ENCODE assay signal across 12 cellular contexts in genomic region chr1:29196863-29197589, GRCh38. TPM values are rescaled to one million over a fixed set of nuclear protein-coding genes. Genes with fewer than 3 reads are reported as not detected.
DNase-seq lines count a peak whose midpoint lies in the region; ATAC-seq and TF ChIP-seq lines count a peak whose summit lies in the region.
"Had no signal": no experiment of that assay in that cellular context is flagged by ENCODE, and none has a peak within 500 bp of the region (broad histone marks: within the 10 kb centered on the region; RNA-seq: fewer than 3 reads in every experiment).

No MANE protein-coding gene starts in this region.

- WGBS in IMR-90 (ENCODE audit: extremely low coverage in 2 of 2, insufficient read length in 1 of 2), 2 experiments: no CpG with 5 or more reads among the region's 7 CpGs
- WGBS in mesodermal cell (ENCODE audit: insufficient coverage in 2 of 2), 2 experiments: 85 to 93% methylated on average over 3 to 5 of the region's 7 CpGs

- peaks cover 0 to 20% of the 10 kb centered on the region in 2 experiments; a peak in 2 of 4 replicates for H3K79me1 ChIP-seq in IMR-90 (ENCODE audit: low read depth in 1 of 2, low read length in 2 of 2)

- intact Hi-C loops in IMR-90 (cut with micrococcal nuclease): loop anchor here (1.0 to 10.0 kb wide), 4 partner anchors 14 to 552 kb away; partner anchors contain the start of genes RNU11 and TAF12

- peak overlapping the region; percentile 60; the same call in 1 of the 2 replicates for H2AK5ac ChIP-seq in IMR-90 (ENCODE audit: low read depth, low read length)

- no peaks in the 10 kb centered on the region for H3K27me3 ChIP-seq in IMR-90 (ENCODE audit: control insufficient read depth, insufficient read depth, low read length)
- H3K27me3 ChIP-seq in brain microvascular endothelial cell (replicated peaks): no peaks in the 10 kb centered on the region
- H3K27me3 ChIP-seq: BLaER1 treated with 17β-estradiol and CSF1 and Interleukin-3, amounts not matched to agents 10 nM and 100 nM; hepatocyte; ovary had no signal

- no peak overlapping the region for H3K56ac ChIP-seq in IMR-90 (ENCODE audit: extremely low read depth, insufficient read depth, low read length)

- BruUV-seq in IMR-90 (replicated peaks; lab: Mats Ljungman, UMichigan): no TSS peak

- H4K91ac ChIP-seq in IMR-90 (ENCODE audit: insufficient read depth, low read depth, low read length): peak overlapping the region; percentile 40; the same call in 1 of the 2 replicates

- H3K36me3 ChIP-seq in IMR-90 (ENCODE audit: control insufficient read depth, insufficient read depth, low read length) (peaks cover 22% of the 10 kb centered on the region), brain microvascular endothelial cell (replicated peaks) (peaks cover 10% of the 10 kb centered on the region), mesodermal cell (ENCODE audit: control insufficient read depth, insufficient read depth, low read length) (peaks cover 62% of the 10 kb centered on the region)
- H3K36me3 ChIP-seq: ovary had no signal

- POLR2A ChIA-PET in IMR-90 (lab: Charles Lee; ENCODE audit: unreplicated experiment): interaction anchor here (1.4 kb wide), 1 partner anchor 16 kb away, joined by 7 read pairs; the partner anchor contains the start of gene SRSF4

- H3K14ac ChIP-seq in IMR-90 (replicated peaks; ENCODE audit: low read depth, low read length): peak overlapping the region; percentile 38

- no peak for TF ChIP-seq RAD21 in IMR-90 (IDR thresholded peaks at IDR 0.05; ENCODE audit: low read length)

- peak overlapping the region; percentile 41 for H2AFZ ChIP-seq in IMR-90 (replicated peaks; ENCODE audit: low read length, poor library complexity)
- H2AFZ ChIP-seq: hepatocyte had no signal

- H3K27ac ChIP-seq in IMR-90 (ENCODE audit: insufficient read depth, low read length): peak overlapping the region; percentile 42
- peak overlapping the region; percentile 49 for H3K27ac ChIP-seq in brain microvascular endothelial cell
- peak overlapping the region; percentile 87 for H3K27ac ChIP-seq in mesodermal cell (ENCODE audit: low read depth, low read length, severe bottlenecking)
- H3K27ac ChIP-seq: BLaER1 treated with 17β-estradiol and CSF1 and Interleukin-3, amounts not matched to agents 10 nM and 100 nM; hepatocyte; ovary had no signal

- dilution Hi-C loops in IMR-90 (cut with HindIII; ENCODE audit: low sequenced_read_pairs, unreplicated experiment): no loop called here

- H2BK15ac ChIP-seq in IMR-90 (ENCODE audit: low read depth, low read length): peak overlapping the region; percentile 9; the same call in 1 of the 3 replicates

- no peak for TF ChIP-seq CTCF in AG09309 (IDR thresholded peaks at IDR 0.05; ENCODE audit: control insufficient read depth, insufficient read depth, low read depth, low read length, missing control alignments)
- TF ChIP-seq CTCF in IMR-90 (conservative IDR thresholded peaks at IDR 0.05; ENCODE audit: low read depth, low read length): no peak
- no peak for TF ChIP-seq CTCF in brain microvascular endothelial cell (IDR thresholded peaks at IDR 0.05; ENCODE audit: low read depth, low read length, missing control alignments)

- H3K9me1 ChIP-seq in IMR-90 (ENCODE audit: insufficient read depth, low read length): peaks cover 28% of the 10 kb centered on the region

- DNase-seq in AG09309 (ENCODE audit: low read depth) (peak; percentile 83), IMR-90 (peak; percentile 98), brain microvascular endothelial cell (peak; percentile 89), activated gamma-delta T cell treated with Interleukin-2 at 50 U/mL for 16 hours (no peak), NCI-H1694 treated with DMSO at 0.1 percent for 48 hours (lab: John Stamatoyannopoulos, UW) (no peak), NCI-H524 (lab: John Stamatoyannopoulos, UW) (no peak), NCI-H146 (lab: John Stamatoyannopoulos, UW) (no peak)
- DNase-seq: NCI-H446 had no signal

- TF ChIP-seq POLR2A in IMR-90 (IDR thresholded peaks at IDR 0.05; ENCODE audit: low read depth, low read length): no peak

- H2BK120ac ChIP-seq in IMR-90 (ENCODE audit: low read depth, low read length): peak overlapping the region; percentile 84

- H4K20me1 ChIP-seq in IMR-90 (ENCODE audit: insufficient read depth, low read length): peaks cover 6% of the 10 kb centered on the region
- H4K20me1 ChIP-seq: BLaER1 treated with 17β-estradiol and CSF1 and Interleukin-3, amounts not matched to agents 10 nM and 100 nM had no signal

- H2AK9ac ChIP-seq in IMR-90 (replicated peaks; ENCODE audit: low read depth, low read length, poor library complexity): peak overlapping the region; percentile 32

- H3K4me1 ChIP-seq in IMR-90 (ENCODE audit: control insufficient read depth, insufficient read depth, low read length) (peaks cover 21% of the 10 kb centered on the region), mesodermal cell (ENCODE audit: control insufficient read depth, insufficient read depth, low read length, poor library complexity, severe bottlenecking) (peaks cover 30% of the 10 kb centered on the region)

- peak overlapping the region in 1 of 2 experiments; percentile 47; a peak in 1 of 4 replicates for H4K8ac ChIP-seq in IMR-90 (ENCODE audit: low read depth in 2 of 2, low read length in 2 of 2)

- CTCF ChIA-PET in IMR-90 (lab: Yijun Ruan, JAX): interaction anchor here (0.5 to 3.4 kb wide), 11 partner anchors 12 to 315 kb away, joined by 3 to 19 read pairs (median 4); partner anchors contain the start of gene SRSF4

- in situ Hi-C loops in IMR-90 (cut with MboI; ENCODE audit: low sequenced_read_pairs): loop anchor here (5.0 kb wide), 2 partner anchors 160 to 315 kb away; no protein-coding TSS in a partner anchor
- in situ Hi-C loops in brain microvascular endothelial cell (cut with HindIII; ENCODE audit: low pct_ligation_motif_present, low sequenced_read_pairs): no loop called here

- no peak overlapping the region for H4K5ac ChIP-seq in IMR-90 (ENCODE audit: low read depth, low read length)

- ATAC-seq in IMR-90 (ENCODE audit: low read depth): peak; percentile 95

- no peak overlapping the region for H3K9ac ChIP-seq in IMR-90 (ENCODE audit: low read depth, low read length)

- 0 out of 2 replicates have a peak overlapping the region, but pooled peaks have one; percentile 21 for H3K18ac ChIP-seq in IMR-90 (ENCODE audit: low read depth, low read length)

- H3K9me3 ChIP-seq in IMR-90 (ENCODE audit: control insufficient read depth, insufficient read depth, low read length): no peaks in the 10 kb centered on the region
- H3K9me3 ChIP-seq in mesodermal cell (ENCODE audit: control insufficient read depth, low read length): no peaks in the 10 kb centered on the region
- H3K9me3 ChIP-seq: BLaER1 treated with 17β-estradiol and CSF1 and Interleukin-3, amounts not matched to agents 10 nM and 100 nM; ovary had no signal

- no peak overlapping the region for H3K4me2 ChIP-seq in IMR-90 (ENCODE audit: low read depth, low read length)
- H3K4me2 ChIP-seq: hepatocyte had no signal

- H3K23ac ChIP-seq in IMR-90 (ENCODE audit: low read depth, low read length): peak overlapping the region; percentile 36; the same call in 1 of the 2 replicates

- H3K4me3 ChIP-seq in AG09309 (ENCODE audit: control insufficient read depth, low read depth, low read length) (no peak overlapping the region), IMR-90 (ENCODE audit: insufficient read depth, low read depth, low read length) (no peak overlapping the region), brain microvascular endothelial cell (ENCODE audit: low read depth, low read length) (no peak overlapping the region), mesodermal cell (ENCODE audit: extremely low read depth, insufficient read depth, low read length, poor library complexity, severe bottlenecking) (no peak overlapping the region)
- H3K4me3 ChIP-seq: BLaER1 treated with 17β-estradiol and CSF1 and Interleukin-3, amounts not matched to agents 10 nM and 100 nM; hepatocyte; ovary had no signal

- H2BK5ac ChIP-seq in IMR-90 (ENCODE audit: low read depth, low read length, poor library complexity, severe bottlenecking): peak overlapping the region; percentile 49

- H2BK20ac ChIP-seq in IMR-90 (ENCODE audit: low read depth, low read length): peak overlapping the region; percentile 38

- H3K4ac ChIP-seq in IMR-90 (ENCODE audit: low read depth, low read length): peak overlapping the region; percentile 78

TF ChIP-seq in IMR-90, 13 proteins besides CTCF, POLR2A, EP300 and RAD21:
- TF ChIP-seq NFE2L2 (IDR thresholded peaks at IDR 0.05; ENCODE audit: low read depth, low read length) (peak; percentile 18; the same call in 1 of the 2 replicates), RCOR1 (IDR thresholded peaks at IDR 0.05; ENCODE audit: insufficient replicate concordance, low read length) (peak; percentile 12), CEBPB (IDR thresholded peaks at IDR 0.05; ENCODE audit: low read depth, low read length) (peak; percentile 66), FOS (IDR thresholded peaks at IDR 0.05; ENCODE audit: low read depth, low read length) (peak; percentile 81), MAZ (IDR thresholded peaks at IDR 0.05; ENCODE audit: borderline replicate concordance, low read depth, low read length) (no peak; the same call in 1 of the 2 replicates)
TF ChIP-seq in IMR-90: peak in this region for 4.

RNA-seq across cellular contexts. Expression of gene SRSF4, which starts 15.3 kb away (rescaled TPM):
- total RNA-seq in IMR-90 (2012; rRNA removed): 20.8 and 38.6 TPM in 2 replicates
- polyA plus RNA-seq in IMR-90 (2012; rRNA removed): 37.8 and 48.5 TPM in 2 replicates
- 20.4 and 21.2 TPM in 2 replicates for polyA plus RNA-seq in IMR-90 (2012; cell fraction: cytosol; rRNA removed)
- 75.0 and 295 TPM in 2 replicates for polyA plus RNA-seq in IMR-90 (2012; cell fraction: nucleus; rRNA removed; ENCODE audit: low replicate concordance)
- polyA plus RNA-seq in mesodermal cell (2013, experiment 1 of 2): 100 TPM
- polyA plus RNA-seq in mesodermal cell (2013, experiment 2 of 2): 99.0 TPM

RNA-seq across cellular contexts. Expression of gene MECR, which starts 33.7 kb away (rescaled TPM):
- total RNA-seq in IMR-90 (2012; rRNA removed): 19.2 and 20.3 TPM in 2 replicates
- polyA plus RNA-seq in IMR-90 (2012; rRNA removed): 24.8 and 38.1 TPM in 2 replicates
- polyA plus RNA-seq in IMR-90 (2012; cell fraction: cytosol; rRNA removed): 15.9 and 19.6 TPM in 2 replicates
- 25.0 and 29.9 TPM in 2 replicates for polyA plus RNA-seq in IMR-90 (2012; cell fraction: nucleus; rRNA removed; ENCODE audit: low replicate concordance)
- 34.0 TPM for polyA plus RNA-seq in mesodermal cell (2013, experiment 1 of 2)
- 28.1 TPM for polyA plus RNA-seq in mesodermal cell (2013, experiment 2 of 2)

RNA-seq across cellular contexts. Expression of gene PTPRU, which starts 39.3 kb away (rescaled TPM):
- total RNA-seq in IMR-90 (2012; rRNA removed): 5.0 and 7.0 TPM in 2 replicates
- 10.7 and 10.8 TPM in 2 replicates for polyA plus RNA-seq in IMR-90 (2012; rRNA removed)
- polyA plus RNA-seq in IMR-90 (2012; cell fraction: cytosol; rRNA removed): 12.3 and 16.6 TPM in 2 replicates
- polyA plus RNA-seq in IMR-90 (2012; cell fraction: nucleus; rRNA removed; ENCODE audit: low replicate concordance): 18.5 and 56.4 TPM in 2 replicates
- 42.9 TPM for polyA plus RNA-seq in mesodermal cell (2013, experiment 1 of 2)
- polyA plus RNA-seq in mesodermal cell (2013, experiment 2 of 2): 30.9 TPM

Comparison
In these comparisons a context has a peak if more than half of its experiments do, and no peak if none do; other contexts are left out.
1. DNase-seq: peak in AG09309 (single experiment), IMR-90 (single experiment) and brain microvascular endothelial cell (single experiment); none in activated gamma-delta T cell treated with Interleukin-2 at 50 U/mL for 16 hours (single experiment), NCI-H1694 treated with DMSO at 0.1 percent for 48 hours (single experiment), NCI-H524 (0 of 2) and NCI-H146 (single experiment).
2. Peak in every context shown above with its lines, with median percentiles within 50 percentile points of each other: H3K27ac ChIP-seq.